Comparison of ENCODE assay signal across 21 cellular contexts in genomic region chrX:69067841-69068240, GRCh38.
"Had no signal": no experiment of that assay in that cellular context is flagged by ENCODE, and none has a peak within 500 bp of the region (broad histone marks: within the 10 kb centered on the region; RNA-seq: fewer than 3 reads in every experiment).

No MANE protein-coding gene starts in this region.

- H3K9me3 ChIP-seq: adrenal gland, colonic mucosa, thoracic aorta had no signal

- DNase-seq: activated CD4-positive, alpha-beta T cell treated with anti-CD3 and anti-CD28 coated beads for 1 hour; activated CD4-positive, alpha-beta T cell treated with anti-CD3 and anti-CD28 coated beads, Interleukin-2, amount 50 U/mL, for 1 hour; activated naive CD4-positive, alpha-beta T cell; activated T-cell treated with anti-CD3 and anti-CD28 coated beads, Interleukin-2, amount 50 U/mL, for 1 hour; colonic mucosa; heart left ventricle; naive thymus-derived CD4-positive, alpha-beta T cell; psoas muscle; stimulated activated CD4-positive, alpha-beta T cell treated with anti-CD3 and anti-CD28 coated beads, Interleukin-1b, Interleukin-23, amount 100 ng/mL, for 48 hours; T-helper 1 cell; T-helper 9 cell had no signal

- H3K27me3 Mint-ChIP-seq: activated naive CD8-positive, alpha-beta T cell; central memory CD8-positive, alpha-beta T cell; naive thymus-derived CD4-positive, alpha-beta T cell had no signal

- H3K4me3 ChIP-seq: adrenal gland, ascending aorta, colonic mucosa, heart left ventricle, psoas muscle, right atrium auricular region, SK-N-MC, thoracic aorta, upper lobe of left lung had no signal

- ATAC-seq: heart left ventricle; left colon; naive thymus-derived CD4-positive, alpha-beta T cell; psoas muscle had no signal

- H3K4me1 ChIP-seq: adrenal gland, colonic mucosa, psoas muscle had no signal

- H3K27ac ChIP-seq: adrenal gland, ascending aorta, colonic mucosa, heart left ventricle, psoas muscle, right atrium auricular region, SK-N-MC, thoracic aorta, upper lobe of left lung had no signal

- H3K4me1 Mint-ChIP-seq: central memory CD8-positive, alpha-beta T cell had no signal

- H3K36me3 ChIP-seq: adrenal gland, ascending aorta, colonic mucosa, heart left ventricle, right atrium auricular region, thoracic aorta, upper lobe of left lung had no signal

- H3K4me3 Mint-ChIP-seq: activated naive CD8-positive, alpha-beta T cell; central memory CD8-positive, alpha-beta T cell; naive thymus-derived CD4-positive, alpha-beta T cell had no signal

- H3K9me3 Mint-ChIP-seq: activated T-helper 2 cell treated with anti-CD3 and anti-CD28 coated beads, Interferon-gamma antibody, Interleukin-2, Interleukin-4, amounts not matched to agents 10 μg/mL and 5 μg/mL and 100 μg/mL, durations not matched to agents 14 hours and 24 hours and 36 hours; central memory CD8-positive, alpha-beta T cell had no signal

- H3K27me3 ChIP-seq: ascending aorta, colonic mucosa, right atrium auricular region, upper lobe of left lung had no signal

- H3K36me3 Mint-ChIP-seq: activated naive CD8-positive, alpha-beta T cell; naive thymus-derived CD4-positive, alpha-beta T cell had no signal

- H3K27ac Mint-ChIP-seq: activated naive CD8-positive, alpha-beta T cell; activated T-helper 2 cell treated with anti-CD3 and anti-CD28 coated beads, Interferon-gamma antibody, Interleukin-2, Interleukin-4, amounts not matched to agents 10 μg/mL and 5 μg/mL and 100 μg/mL, durations not matched to agents 14 hours and 24 hours and 36 hours; naive thymus-derived CD4-positive, alpha-beta T cell had no signal
